ENCODE assay signal across 1 cellular context in genomic region chr4:150280081-150280950, GRCh38.
TF ChIP-seq lines count a peak whose summit lies in the region.

No MANE protein-coding gene starts in this region.

TF ChIP-seq in HepG2, 621 proteins besides CTCF, POLR2A, EP300 and RAD21 (continued from another document):
- no peak for TF ChIP-seq ATF2 (CRISPR knock-in tag; IDR thresholded peaks at IDR 0.05)
- TF ChIP-seq HCFC1 (IDR thresholded peaks at IDR 0.05; ENCODE audit: low read depth, low read length), result no peak
- TF ChIP-seq LCORL (IDR thresholded peaks at IDR 0.05), result no peak
- no peak for TF ChIP-seq LCORL (CRISPR knock-in tag; IDR thresholded peaks at IDR 0.05)
